ENCODE assay signal across 1 cellular context in the genomic region with DNA sequence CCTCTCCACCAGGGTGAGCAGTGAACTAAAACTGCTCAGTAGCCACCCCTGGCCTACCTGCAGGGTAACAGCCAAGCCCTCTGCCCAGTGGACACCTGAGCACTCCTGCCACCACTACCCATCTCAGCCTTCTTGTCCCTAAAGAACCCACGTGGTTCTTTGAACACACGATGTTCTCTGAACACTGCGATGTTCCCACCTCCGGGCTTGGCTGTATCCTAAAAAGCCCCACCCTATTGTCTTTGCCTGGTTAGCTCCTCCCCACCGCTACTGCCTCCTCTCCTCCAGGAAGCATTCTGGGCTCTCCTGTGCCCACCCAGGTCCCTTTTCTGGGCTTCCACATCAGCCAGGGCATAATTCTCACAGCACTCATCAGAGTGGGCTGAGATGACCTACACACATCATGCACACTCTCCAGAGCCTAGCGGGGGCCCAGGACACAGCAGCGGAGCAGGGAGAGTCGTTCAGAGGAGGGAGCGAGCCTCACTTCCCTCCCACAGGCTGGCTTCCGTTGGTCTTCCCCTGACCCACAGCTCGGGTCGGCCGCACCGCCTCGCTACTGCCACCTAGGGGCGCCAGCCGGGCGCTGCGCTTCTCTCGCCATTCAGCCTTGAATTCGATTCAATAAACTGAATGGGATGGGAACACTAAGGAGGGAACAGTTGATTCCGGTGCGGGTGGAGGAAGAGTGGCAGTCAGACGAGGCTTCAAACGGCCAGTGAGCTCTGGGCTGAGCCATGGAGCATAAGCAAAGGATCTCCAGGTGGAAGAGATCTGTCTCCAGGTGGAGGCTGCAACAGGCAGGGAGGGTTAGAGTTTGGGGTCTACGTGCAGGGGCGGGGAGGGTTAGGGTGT.
TF ChIP-seq lines count a peak whose summit lies in the region.

No MANE protein-coding gene starts in this region.

TF ChIP-seq in HCT116, 20 proteins besides CTCF, POLR2A, EP300 and RAD21:
- TF ChIP-seq EGR1 (IDR thresholded peaks at IDR 0.05; ENCODE audit: low read depth) (no peak), SIN3A (IDR thresholded peaks at IDR 0.05; ENCODE audit: low read depth) (no peak), ZFX (IDR thresholded peaks at IDR 0.05) (no peak), SP1 (IDR thresholded peaks at IDR 0.05; ENCODE audit: low read depth) (no peak), YY1 (IDR thresholded peaks at IDR 0.05; ENCODE audit: extremely low read depth, insufficient replicate concordance, low read depth, low read length) (peak; percentile 31), CEBPB (IDR thresholded peaks at IDR 0.05; ENCODE audit: low read depth) (no peak), ZBTB33 (IDR thresholded peaks at IDR 0.05; ENCODE audit: extremely low read depth, insufficient replicate concordance, low read length) (no peak), POLR2AphosphoS5 (IDR thresholded peaks at IDR 0.05; ENCODE audit: low read depth, low read length) (peak; percentile 24; the same call in 1 of the 2 replicates)
